Comparison of ENCODE assay signal across 1 cellular context in genomic region chr17:4522661-4523060, GRCh38.
TF ChIP-seq lines count a peak whose summit lies in the region.

No MANE protein-coding gene starts in this region.

TF ChIP-seq in H1, 55 proteins besides CTCF, POLR2A, EP300 and RAD21:
- TF ChIP-seq CBX5 (IDR thresholded peaks at IDR 0.05; ENCODE audit: low read depth, low read length) (no peak), HDAC6 (IDR thresholded peaks at IDR 0.05; ENCODE audit: low read depth, low read length) (no peak), CTBP2 (IDR thresholded peaks at IDR 0.05; ENCODE audit: borderline replicate concordance, insufficient read depth, insufficient read length, low read length) (no peak), JUND (IDR thresholded peaks at IDR 0.05; ENCODE audit: low read length) (no peak), RXRA (IDR thresholded peaks at IDR 0.05; ENCODE audit: insufficient read depth, low read depth, low read length) (no peak), YY1 (IDR thresholded peaks at IDR 0.05; ENCODE audit: low read depth, low read length) (no peak), FOSL1 (IDR thresholded peaks at IDR 0.05; ENCODE audit: insufficient read depth, low read depth, low read length) (no peak), USF2 (IDR thresholded peaks at IDR 0.05; ENCODE audit: low read length) (no peak), PHF8 (conservative IDR thresholded peaks at IDR 0.05; ENCODE audit: low read depth, low read length) (no peak), TAF1 (IDR thresholded peaks at IDR 0.05; ENCODE audit: low read depth, low read length) (no peak), SIX5 (IDR thresholded peaks at IDR 0.05; ENCODE audit: low read depth, low read length) (no peak), SRF (IDR thresholded peaks at IDR 0.05; ENCODE audit: low read depth, low read length) (no peak), NRF1 (IDR thresholded peaks at IDR 0.05; ENCODE audit: low read depth, low read length) (no peak), ASH2L (IDR thresholded peaks at IDR 0.05; ENCODE audit: low read length) (no peak), ATF3 (IDR thresholded peaks at IDR 0.05; ENCODE audit: insufficient read depth, low read depth, low read length) (no peak)
